Comparison of ENCODE assay signal across 1 cellular context in the genomic region with DNA sequence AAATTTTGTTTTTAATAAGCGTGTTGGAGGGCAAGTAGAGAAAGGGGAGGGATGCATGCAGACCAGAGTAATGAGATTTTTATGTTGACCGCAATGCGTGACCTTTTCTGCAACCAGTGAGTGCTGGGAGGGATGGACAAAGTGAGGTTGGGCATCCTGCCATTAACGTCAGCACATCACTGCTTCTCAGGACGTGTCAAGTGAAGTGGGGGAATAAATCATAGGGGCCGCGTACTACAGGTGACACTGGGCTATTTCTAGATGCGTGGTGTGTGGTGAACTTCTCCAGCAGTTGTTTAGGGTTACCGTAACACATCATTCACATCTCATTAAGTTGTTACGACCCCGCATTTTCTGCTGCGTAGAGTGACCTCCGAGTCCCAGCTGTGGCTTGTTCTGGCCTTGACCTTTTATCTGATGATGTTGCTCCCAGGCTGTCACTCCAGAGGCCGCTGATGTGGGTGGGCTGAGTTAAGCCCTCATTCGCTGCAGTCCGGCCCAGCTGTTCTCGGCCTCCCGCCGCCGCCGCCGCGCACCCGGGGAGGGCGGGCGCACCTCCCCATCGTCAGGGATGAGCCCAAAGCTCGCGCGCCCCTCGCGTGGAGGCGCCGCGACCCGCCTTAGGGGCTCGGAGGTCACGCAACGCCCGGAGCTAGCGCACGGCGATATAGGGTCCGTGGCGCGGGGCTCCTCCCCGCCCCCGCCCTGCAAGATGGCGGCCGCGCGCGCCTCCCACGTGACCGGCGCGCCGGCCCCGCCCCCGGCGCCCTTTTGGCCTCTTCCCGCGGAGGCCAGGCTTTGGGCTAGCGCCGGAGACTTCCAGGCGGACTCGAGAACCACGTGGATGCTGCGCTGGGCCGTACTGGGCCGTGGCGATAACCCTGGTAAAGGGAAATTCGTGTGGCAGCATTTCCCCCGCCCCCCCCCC.
A peak's percentile ranks its signal among the peaks of the same experiment; 100 is the strongest.
TF ChIP-seq lines count a peak whose summit lies in the region.

No MANE protein-coding gene starts in this region.

TF ChIP-seq in HepG2, 621 proteins besides CTCF, POLR2A, EP300 and RAD21 (continued from another document and continues in another):
- TF ChIP-seq, protein P1, sequence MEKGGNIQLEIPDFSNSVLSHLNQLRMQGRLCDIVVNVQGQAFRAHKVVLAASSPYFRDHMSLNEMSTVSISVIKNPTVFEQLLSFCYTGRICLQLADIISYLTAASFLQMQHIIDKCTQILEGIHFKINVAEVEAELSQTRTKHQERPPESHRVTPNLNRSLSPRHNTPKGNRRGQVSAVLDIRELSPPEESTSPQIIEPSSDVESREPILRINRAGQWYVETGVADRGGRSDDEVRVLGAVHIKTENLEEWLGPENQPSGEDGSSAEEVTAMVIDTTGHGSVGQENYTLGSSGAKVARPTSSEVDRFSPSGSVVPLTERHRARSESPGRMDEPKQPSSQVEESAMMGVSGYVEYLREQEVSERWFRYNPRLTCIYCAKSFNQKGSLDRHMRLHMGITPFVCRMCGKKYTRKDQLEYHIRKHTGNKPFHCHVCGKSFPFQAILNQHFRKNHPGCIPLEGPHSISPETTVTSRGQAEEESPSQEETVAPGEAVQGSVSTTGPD (CRISPR knock-in tag; IDR thresholded peaks at IDR 0.05) = no peak
- no peak for TF ChIP-seq HIVEP1 (CRISPR knock-in tag; IDR thresholded peaks at IDR 0.05)
- no peak for TF ChIP-seq ZNF160 (CRISPR knock-in tag; IDR thresholded peaks at IDR 0.05)
- TF ChIP-seq NAIF1 (CRISPR knock-in tag; IDR thresholded peaks at IDR 0.05; ENCODE audit: borderline replicate concordance) = 0 out of 2 replicates have a peak, but pooled peaks have one; percentile 19
- TF ChIP-seq ZNF549 (CRISPR knock-in tag; IDR thresholded peaks at IDR 0.05) = 0 out of 2 replicates have a peak, but pooled peaks have one; percentile 67
- no peak for TF ChIP-seq XBP1 (CRISPR knock-in tag; IDR thresholded peaks at IDR 0.05)
- TF ChIP-seq, protein P2, sequence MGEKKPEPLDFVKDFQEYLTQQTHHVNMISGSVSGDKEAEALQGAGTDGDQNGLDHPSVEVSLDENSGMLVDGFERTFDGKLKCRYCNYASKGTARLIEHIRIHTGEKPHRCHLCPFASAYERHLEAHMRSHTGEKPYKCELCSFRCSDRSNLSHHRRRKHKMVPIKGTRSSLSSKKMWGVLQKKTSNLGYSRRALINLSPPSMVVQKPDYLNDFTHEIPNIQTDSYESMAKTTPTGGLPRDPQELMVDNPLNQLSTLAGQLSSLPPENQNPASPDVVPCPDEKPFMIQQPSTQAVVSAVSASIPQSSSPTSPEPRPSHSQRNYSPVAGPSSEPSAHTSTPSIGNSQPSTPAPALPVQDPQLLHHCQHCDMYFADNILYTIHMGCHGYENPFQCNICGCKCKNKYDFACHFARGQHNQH (CRISPR knock-in tag; IDR thresholded peaks at IDR 0.05) = no peak
- TF ChIP-seq EEA1 (CRISPR knock-in tag; IDR thresholded peaks at IDR 0.05; ENCODE audit: borderline replicate concordance) = no peak; the same call in 1 of the 2 replicates
- TF ChIP-seq, protein P3, sequence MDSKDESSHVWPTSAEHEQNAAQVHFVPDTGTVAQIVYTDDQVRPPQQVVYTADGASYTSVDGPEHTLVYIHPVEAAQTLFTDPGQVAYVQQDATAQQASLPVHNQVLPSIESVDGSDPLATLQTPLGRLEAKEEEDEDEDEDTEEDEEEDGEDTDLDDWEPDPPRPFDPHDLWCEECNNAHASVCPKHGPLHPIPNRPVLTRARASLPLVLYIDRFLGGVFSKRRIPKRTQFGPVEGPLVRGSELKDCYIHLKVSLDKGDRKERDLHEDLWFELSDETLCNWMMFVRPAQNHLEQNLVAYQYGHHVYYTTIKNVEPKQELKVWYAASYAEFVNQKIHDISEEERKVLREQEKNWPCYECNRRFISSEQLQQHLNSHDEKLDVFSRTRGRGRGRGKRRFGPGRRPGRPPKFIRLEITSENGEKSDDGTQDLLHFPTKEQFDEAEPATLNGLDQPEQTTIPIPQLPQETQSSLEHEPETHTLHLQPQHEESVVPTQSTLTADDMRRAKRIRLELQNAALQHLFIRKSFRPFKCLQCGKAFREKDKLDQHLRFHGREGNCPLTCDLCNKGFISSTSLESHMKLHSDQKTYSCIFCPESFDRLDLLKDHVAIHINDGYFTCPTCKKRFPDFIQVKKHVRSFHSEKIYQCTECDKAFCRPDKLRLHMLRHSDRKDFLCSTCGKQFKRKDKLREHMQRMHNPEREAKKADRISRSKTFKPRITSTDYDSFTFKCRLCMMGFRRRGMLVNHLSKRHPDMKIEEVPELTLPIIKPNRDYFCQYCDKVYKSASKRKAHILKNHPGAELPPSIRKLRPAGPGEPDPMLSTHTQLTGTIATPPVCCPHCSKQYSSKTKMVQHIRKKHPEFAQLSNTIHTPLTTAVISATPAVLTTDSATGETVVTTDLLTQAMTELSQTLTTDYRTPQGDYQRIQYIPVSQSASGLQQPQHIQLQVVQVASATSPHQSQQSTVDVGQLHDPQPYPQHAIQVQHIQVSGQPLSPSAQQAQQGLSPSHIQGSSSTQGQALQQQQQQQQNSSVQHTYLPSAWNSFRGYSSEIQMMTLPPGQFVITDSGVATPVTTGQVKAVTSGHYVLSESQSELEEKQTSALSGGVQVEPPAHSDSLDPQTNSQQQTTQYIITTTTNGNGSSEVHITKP (CRISPR knock-in tag; IDR thresholded peaks at IDR 0.05; ENCODE audit: low read depth) = no peak
- no peak for TF ChIP-seq CHD4 (IDR thresholded peaks at IDR 0.05; ENCODE audit: borderline replicate concordance, low read length)
- TF ChIP-seq ASH2L (IDR thresholded peaks at IDR 0.05; ENCODE audit: insufficient read length, low read depth, low read length) = peak; percentile 93
- peak; percentile 97 for TF ChIP-seq KMT2A (CRISPR knock-in tag; IDR thresholded peaks at IDR 0.05)
- no peak for TF ChIP-seq NR1H2 (CRISPR knock-in tag; IDR thresholded peaks at IDR 0.05; ENCODE audit: borderline replicate concordance, low read depth)
- TF ChIP-seq, protein P4, sequence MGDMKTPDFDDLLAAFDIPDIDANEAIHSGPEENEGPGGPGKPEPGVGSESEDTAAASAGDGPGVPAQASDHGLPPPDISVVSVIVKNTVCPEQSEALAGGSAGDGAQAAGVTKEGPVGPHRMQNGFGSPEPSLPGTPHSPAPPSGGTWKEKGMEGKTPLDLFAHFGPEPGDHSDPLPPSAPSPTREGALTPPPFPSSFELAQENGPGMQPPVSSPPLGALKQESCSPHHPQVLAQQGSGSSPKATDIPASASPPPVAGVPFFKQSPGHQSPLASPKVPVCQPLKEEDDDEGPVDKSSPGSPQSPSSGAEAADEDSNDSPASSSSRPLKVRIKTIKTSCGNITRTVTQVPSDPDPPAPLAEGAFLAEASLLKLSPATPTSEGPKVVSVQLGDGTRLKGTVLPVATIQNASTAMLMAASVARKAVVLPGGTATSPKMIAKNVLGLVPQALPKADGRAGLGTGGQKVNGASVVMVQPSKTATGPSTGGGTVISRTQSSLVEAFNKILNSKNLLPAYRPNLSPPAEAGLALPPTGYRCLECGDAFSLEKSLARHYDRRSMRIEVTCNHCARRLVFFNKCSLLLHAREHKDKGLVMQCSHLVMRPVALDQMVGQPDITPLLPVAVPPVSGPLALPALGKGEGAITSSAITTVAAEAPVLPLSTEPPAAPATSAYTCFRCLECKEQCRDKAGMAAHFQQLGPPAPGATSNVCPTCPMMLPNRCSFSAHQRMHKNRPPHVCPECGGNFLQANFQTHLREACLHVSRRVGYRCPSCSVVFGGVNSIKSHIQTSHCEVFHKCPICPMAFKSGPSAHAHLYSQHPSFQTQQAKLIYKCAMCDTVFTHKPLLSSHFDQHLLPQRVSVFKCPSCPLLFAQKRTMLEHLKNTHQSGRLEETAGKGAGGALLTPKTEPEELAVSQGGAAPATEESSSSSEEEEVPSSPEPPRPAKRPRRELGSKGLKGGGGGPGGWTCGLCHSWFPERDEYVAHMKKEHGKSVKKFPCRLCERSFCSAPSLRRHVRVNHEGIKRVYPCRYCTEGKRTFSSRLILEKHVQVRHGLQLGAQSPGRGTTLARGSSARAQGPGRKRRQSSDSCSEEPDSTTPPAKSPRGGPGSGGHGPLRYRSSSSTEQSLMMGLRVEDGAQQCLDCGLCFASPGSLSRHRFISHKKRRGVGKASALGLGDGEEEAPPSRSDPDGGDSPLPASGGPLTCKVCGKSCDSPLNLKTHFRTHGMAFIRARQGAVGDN (CRISPR knock-in tag; IDR thresholded peaks at IDR 0.05) = peak; percentile 92
- TF ChIP-seq, protein P5, sequence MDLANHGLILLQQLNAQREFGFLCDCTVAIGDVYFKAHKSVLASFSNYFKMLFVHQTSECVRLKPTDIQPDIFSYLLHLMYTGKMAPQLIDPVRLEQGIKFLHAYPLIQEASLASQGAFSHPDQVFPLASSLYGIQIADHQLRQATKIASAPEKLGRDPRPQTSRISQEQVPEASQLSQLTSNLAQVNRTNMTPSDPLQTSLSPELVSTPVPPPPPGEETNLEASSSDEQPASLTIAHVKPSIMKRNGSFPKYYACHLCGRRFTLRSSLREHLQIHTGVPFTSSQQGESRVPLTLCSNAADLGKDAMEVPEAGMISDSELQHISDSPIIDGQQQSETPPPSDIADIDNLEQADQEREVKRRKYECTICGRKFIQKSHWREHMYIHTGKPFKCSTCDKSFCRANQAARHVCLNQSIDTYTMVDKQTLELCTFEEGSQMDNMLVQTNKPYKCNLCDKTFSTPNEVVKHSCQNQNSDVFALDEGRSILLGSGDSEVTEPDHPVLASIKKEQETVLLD (CRISPR knock-in tag; IDR thresholded peaks at IDR 0.05; ENCODE audit: low read depth) = peak; percentile 35; the same call in 1 of the 2 replicates
- TF ChIP-seq POLR2AphosphoS2 (IDR thresholded peaks at IDR 0.05; ENCODE audit: low read depth, low read length) = no peak
- no peak for TF ChIP-seq ZNF7 (CRISPR knock-in tag; IDR thresholded peaks at IDR 0.05)
- TF ChIP-seq ZNF468 (CRISPR knock-in tag; IDR thresholded peaks at IDR 0.05) = no peak
- no peak for TF ChIP-seq ZBTB20 (CRISPR knock-in tag; IDR thresholded peaks at IDR 0.05; ENCODE audit: borderline replicate concordance, low read depth)
- peak; percentile 35; the same call in 1 of the 2 replicates for TF ChIP-seq ZNF232 (CRISPR knock-in tag; IDR thresholded peaks at IDR 0.05; ENCODE audit: borderline replicate concordance)
- TF ChIP-seq, protein P6, sequence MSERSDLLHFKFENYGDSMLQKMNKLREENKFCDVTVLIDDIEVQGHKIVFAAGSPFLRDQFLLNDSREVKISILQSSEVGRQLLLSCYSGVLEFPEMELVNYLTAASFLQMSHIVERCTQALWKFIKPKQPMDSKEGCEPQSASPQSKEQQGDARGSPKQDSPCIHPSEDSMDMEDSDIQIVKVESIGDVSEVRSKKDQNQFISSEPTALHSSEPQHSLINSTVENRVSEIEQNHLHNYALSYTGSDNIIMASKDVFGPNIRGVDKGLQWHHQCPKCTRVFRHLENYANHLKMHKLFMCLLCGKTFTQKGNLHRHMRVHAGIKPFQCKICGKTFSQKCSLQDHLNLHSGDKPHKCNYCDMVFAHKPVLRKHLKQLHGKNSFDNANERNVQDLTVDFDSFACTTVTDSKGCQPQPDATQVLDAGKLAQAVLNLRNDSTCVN (CRISPR knock-in tag; IDR thresholded peaks at IDR 0.05; ENCODE audit: borderline replicate concordance) = no peak
- TF ChIP-seq GPN1 (CRISPR knock-in tag; IDR thresholded peaks at IDR 0.05; ENCODE audit: borderline replicate concordance) = no peak
- no peak for TF ChIP-seq ELF1 (CRISPR knock-in tag; IDR thresholded peaks at IDR 0.05)
- TF ChIP-seq ZNF550 (CRISPR knock-in tag; IDR thresholded peaks at IDR 0.05; ENCODE audit: borderline replicate concordance) = no peak
- TF ChIP-seq, protein P7, sequence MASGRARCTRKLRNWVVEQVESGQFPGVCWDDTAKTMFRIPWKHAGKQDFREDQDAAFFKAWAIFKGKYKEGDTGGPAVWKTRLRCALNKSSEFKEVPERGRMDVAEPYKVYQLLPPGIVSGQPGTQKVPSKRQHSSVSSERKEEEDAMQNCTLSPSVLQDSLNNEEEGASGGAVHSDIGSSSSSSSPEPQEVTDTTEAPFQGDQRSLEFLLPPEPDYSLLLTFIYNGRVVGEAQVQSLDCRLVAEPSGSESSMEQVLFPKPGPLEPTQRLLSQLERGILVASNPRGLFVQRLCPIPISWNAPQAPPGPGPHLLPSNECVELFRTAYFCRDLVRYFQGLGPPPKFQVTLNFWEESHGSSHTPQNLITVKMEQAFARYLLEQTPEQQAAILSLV (CRISPR knock-in tag; IDR thresholded peaks at IDR 0.05; ENCODE audit: borderline replicate concordance) = peak; percentile 50; the same call in 1 of the 2 replicates
- TF ChIP-seq, protein P8, sequence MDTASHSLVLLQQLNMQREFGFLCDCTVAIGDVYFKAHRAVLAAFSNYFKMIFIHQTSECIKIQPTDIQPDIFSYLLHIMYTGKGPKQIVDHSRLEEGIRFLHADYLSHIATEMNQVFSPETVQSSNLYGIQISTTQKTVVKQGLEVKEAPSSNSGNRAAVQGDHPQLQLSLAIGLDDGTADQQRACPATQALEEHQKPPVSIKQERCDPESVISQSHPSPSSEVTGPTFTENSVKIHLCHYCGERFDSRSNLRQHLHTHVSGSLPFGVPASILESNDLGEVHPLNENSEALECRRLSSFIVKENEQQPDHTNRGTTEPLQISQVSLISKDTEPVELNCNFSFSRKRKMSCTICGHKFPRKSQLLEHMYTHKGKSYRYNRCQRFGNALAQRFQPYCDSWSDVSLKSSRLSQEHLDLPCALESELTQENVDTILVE (CRISPR knock-in tag; IDR thresholded peaks at IDR 0.05) = peak; percentile 58; the same call in 1 of the 2 replicates
- TF ChIP-seq MEIS2 (CRISPR knock-in tag; IDR thresholded peaks at IDR 0.05) = peak; percentile 99
- TF ChIP-seq, protein P9, sequence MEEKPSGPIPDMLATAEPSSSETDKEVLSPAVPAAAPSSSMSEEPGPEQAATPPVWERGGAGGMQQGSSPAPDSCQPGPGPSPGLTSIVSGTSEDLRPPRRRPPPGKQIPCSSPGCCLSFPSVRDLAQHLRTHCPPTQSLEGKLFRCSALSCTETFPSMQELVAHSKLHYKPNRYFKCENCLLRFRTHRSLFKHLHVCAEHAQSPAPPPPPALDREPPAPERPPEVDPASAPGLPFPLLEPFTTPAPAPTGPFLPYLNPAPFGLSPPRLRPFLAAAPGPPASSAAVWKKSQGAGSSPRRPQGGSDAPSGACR (CRISPR knock-in tag; IDR thresholded peaks at IDR 0.05) = no peak
- TF ChIP-seq ZNF235 (CRISPR knock-in tag; IDR thresholded peaks at IDR 0.05; ENCODE audit: borderline replicate concordance) = no peak
- no peak for TF ChIP-seq DNMT3B (CRISPR knock-in tag; conservative IDR thresholded peaks at IDR 0.05)
- no peak for TF ChIP-seq KDM3A (CRISPR knock-in tag; IDR thresholded peaks at IDR 0.05; ENCODE audit: low read depth)
- TF ChIP-seq FIP1L1 (IDR thresholded peaks at IDR 0.05; ENCODE audit: borderline replicate concordance, insufficient read depth, low read depth, low read length) = no peak
- TF ChIP-seq ZNF607 (CRISPR knock-in tag; IDR thresholded peaks at IDR 0.05; ENCODE audit: borderline replicate concordance) = peak; percentile 64
- 0 out of 2 replicates have a peak, but pooled peaks have one; percentile 79 for TF ChIP-seq SIN3A (IDR thresholded peaks at IDR 0.05; ENCODE audit: borderline replicate concordance, low read depth, low read length)
- TF ChIP-seq ISL2 (CRISPR knock-in tag; IDR thresholded peaks at IDR 0.05) = peak; percentile 52; the same call in 1 of the 2 replicates
- TF ChIP-seq PRPF4 (IDR thresholded peaks at IDR 0.05; ENCODE audit: low read depth, low read length, poor library complexity, severe bottlenecking) = no peak
- TF ChIP-seq ZNF572 (CRISPR knock-in tag; IDR thresholded peaks at IDR 0.05) = no peak
- no peak for TF ChIP-seq MBNL3 (CRISPR knock-in tag; conservative IDR thresholded peaks at IDR 0.05)
- TF ChIP-seq, protein P10, sequence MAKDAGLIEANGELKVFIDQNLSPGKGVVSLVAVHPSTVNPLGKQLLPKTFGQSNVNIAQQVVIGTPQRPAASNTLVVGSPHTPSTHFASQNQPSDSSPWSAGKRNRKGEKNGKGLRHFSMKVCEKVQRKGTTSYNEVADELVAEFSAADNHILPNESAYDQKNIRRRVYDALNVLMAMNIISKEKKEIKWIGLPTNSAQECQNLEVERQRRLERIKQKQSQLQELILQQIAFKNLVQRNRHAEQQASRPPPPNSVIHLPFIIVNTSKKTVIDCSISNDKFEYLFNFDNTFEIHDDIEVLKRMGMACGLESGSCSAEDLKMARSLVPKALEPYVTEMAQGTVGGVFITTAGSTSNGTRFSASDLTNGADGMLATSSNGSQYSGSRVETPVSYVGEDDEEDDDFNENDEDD (CRISPR knock-in tag; IDR thresholded peaks at IDR 0.05; ENCODE audit: borderline replicate concordance) = peak; percentile 75
